In genomic region chr9:98034593-98035546, GRCh38 we compare ENCODE assay signal across 7 cellular contexts. TPM values are rescaled to one million over a fixed set of nuclear protein-coding genes. Genes with fewer than 3 reads are reported as not detected.
DNase-seq lines count a peak whose midpoint lies in the region; ATAC-seq and TF ChIP-seq lines count a peak whose summit lies in the region.

No MANE protein-coding gene starts in this region.

- no peaks in the 10 kb centered on the region for H3K27me3 Mint-ChIP-seq in activated CD4-positive, alpha-beta T cell treated with anti-CD3 and anti-CD28 coated beads, Interleukin-2, amount 10 ng/mL, durations not matched to agents 7 days and 5 days

- DNase-seq in NCI-H345 treated with DMSO at 0.1 percent for 48 hours (lab: John Stamatoyannopoulos, UW; ENCODE audit: unreplicated experiment): peak; percentile 36
- DNase-seq in activated CD4-positive, alpha-beta T cell treated with anti-CD3 and anti-CD28 coated beads, Interleukin-2, amount 10 ng/mL, durations not matched to agents 7 days and 5 days: peak; percentile 94
- DNase-seq in dermis microvascular lymphatic vessel endothelial cell (ENCODE audit: low read depth in 2 of 2): peak; percentile 79 to 84
- DNase-seq in lung (ENCODE audit: low spot score): peak; percentile 86
- peak; percentile 65 for DNase-seq in stimulated activated CD8-positive, alpha-beta memory T cell treated with anti-CD3 and anti-CD28 coated beads, Interleukin-12 subunit alpha, Interleukin-12 subunit beta, amount 100 ng/mL, for 4 hours (ENCODE audit: low read depth)

- no peak overlapping the region for H3K4me3 Mint-ChIP-seq in activated CD4-positive, alpha-beta T cell treated with anti-CD3 and anti-CD28 coated beads, Interleukin-2, amount 10 ng/mL, durations not matched to agents 7 days and 5 days

- H3K27me3 ChIP-seq in lung (ENCODE audit: control insufficient read depth, insufficient read depth): no peaks in the 10 kb centered on the region

- POLR2A ChIA-PET in activated CD4-positive, alpha-beta T cell treated with anti-CD3 and anti-CD28 coated beads, Interleukin-2, amount 10 ng/mL, durations not matched to agents 7 days and 5 days (lab: Charles Lee): no interaction called here

- H3K27ac ChIP-seq in lung (ENCODE audit: low read depth in 1 of 2, low read length in 1 of 2): no peak overlapping the region

- H3K36me3 Mint-ChIP-seq in activated CD4-positive, alpha-beta T cell treated with anti-CD3 and anti-CD28 coated beads, Interleukin-2, amount 10 ng/mL, durations not matched to agents 7 days and 5 days (ENCODE audit: low read depth): no peaks in the 10 kb centered on the region

- H3K36me3 ChIP-seq in lung (ENCODE audit: control insufficient read depth in 2 of 2, insufficient read depth in 2 of 2, low read length in 2 of 2): no peaks in the 10 kb centered on the region

- H3K9me3 Mint-ChIP-seq in activated CD4-positive, alpha-beta T cell treated with anti-CD3 and anti-CD28 coated beads, Interleukin-2, amount 10 ng/mL, durations not matched to agents 7 days and 5 days: no peaks in the 10 kb centered on the region

- CTCF ChIA-PET in activated CD4-positive, alpha-beta T cell treated with anti-CD3 and anti-CD28 coated beads, Interleukin-2, amount 10 ng/mL, durations not matched to agents 7 days and 5 days (lab: Charles Lee): interaction anchor here (0.5 to 2.6 kb wide), 16 partner anchors 8 to 159 kb away, joined by 3 to 37 read pairs (median 4); partner anchors contain the start of genes ANP32B, NANS and TRMO

- H3K27ac Mint-ChIP-seq in activated CD4-positive, alpha-beta T cell treated with anti-CD3 and anti-CD28 coated beads, Interleukin-2, amount 10 ng/mL, durations not matched to agents 7 days and 5 days: no peak overlapping the region

- peaks cover 15% of the 10 kb centered on the region for H3K4me1 Mint-ChIP-seq in activated CD4-positive, alpha-beta T cell treated with anti-CD3 and anti-CD28 coated beads, Interleukin-2, amount 10 ng/mL, durations not matched to agents 7 days and 5 days

- TF ChIP-seq CTCF in GM12801 (IDR thresholded peaks at IDR 0.05; ENCODE audit: extremely low read depth, insufficient read length): peak; percentile 44
- peak; percentile 81 for TF ChIP-seq CTCF in lung (IDR thresholded peaks at IDR 0.05; ENCODE audit: control extremely low read depth, extremely low read depth)

- H3K4me1 ChIP-seq in lung (ENCODE audit: control insufficient read depth in 2 of 2, insufficient read depth in 2 of 2, low read length in 2 of 2): peaks cover 3 to 4% of the 10 kb centered on the region in 2 donors

- WGBS in lung, 2 donors: 40 to 46% methylated on average over 20 of the region's 20 CpGs

- ATAC-seq in HG02759 (IDR thresholded peaks at IDR 0.05; ENCODE audit: unreplicated experiment): peak; percentile 8
- peak; percentile 77 for ATAC-seq in lung (ENCODE audit: insufficient read depth, low FRiP score)

- H3K9me3 ChIP-seq in lung (ENCODE audit: control insufficient read depth in 2 of 2, insufficient read depth in 1 of 2, low read length in 1 of 2): no peaks in the 10 kb centered on the region

- H3K4me3 ChIP-seq in lung: no peak overlapping the region

RNA-seq across cellular contexts. Expression of gene NANS, which starts 21.7 kb away (rescaled TPM):
- 10 to 100 TPM; 37.2 to 38.3 TPM for total RNA-seq in activated CD4-positive, alpha-beta T cell treated with anti-CD3 and anti-CD28 coated beads, Interleukin-2, amount 10 ng/mL, durations not matched to agents 7 days and 5 days
- total RNA-seq in dermis microvascular lymphatic vessel endothelial cell: 72.8 and 77.8 TPM in 2 replicates
- total RNA-seq in lung: 10 to 100 TPM; 50.6 to 70.3 TPM
- polyA plus RNA-seq in lung: 100 to 1,000 TPM in 1 of 2 donors, 10 to 100 TPM in 1; 78.5 to 109 TPM

RNA-seq across cellular contexts. Expression of gene ANP32B, which starts 51.7 kb away (rescaled TPM):
- 100 to 1,000 TPM; 358 to 453 TPM for total RNA-seq in activated CD4-positive, alpha-beta T cell treated with anti-CD3 and anti-CD28 coated beads, Interleukin-2, amount 10 ng/mL, durations not matched to agents 7 days and 5 days
- total RNA-seq in dermis microvascular lymphatic vessel endothelial cell: 5.1 and 5.8 TPM in 2 replicates
- total RNA-seq in lung: 100 to 1,000 TPM in 1 of 2 donors, 10 to 100 TPM in 1; 45.4 to 100 TPM
- 100 to 1,000 TPM; 105 to 152 TPM for polyA plus RNA-seq in lung

Comparison
In these comparisons a context has a peak if more than half of its experiments do, and no peak if none do; other contexts are left out.
1. DNase-seq: peak in every context shown above with its lines; median percentile 94 in activated CD4-positive, alpha-beta T cell treated with anti-CD3 and anti-CD28 coated beads, Interleukin-2, amount 10 ng/mL, durations not matched to agents 7 days and 5 days; 86 in lung; 82 in dermis microvascular lymphatic vessel endothelial cell; 65 in stimulated activated CD8-positive, alpha-beta memory T cell treated with anti-CD3 and anti-CD28 coated beads, Interleukin-12 subunit alpha, Interleukin-12 subunit beta, amount 100 ng/mL, for 4 hours; 36 in NCI-H345 treated with DMSO at 0.1 percent for 48 hours.